29 cellular contexts compared by ENCODE assay signal in the genomic region with DNA sequence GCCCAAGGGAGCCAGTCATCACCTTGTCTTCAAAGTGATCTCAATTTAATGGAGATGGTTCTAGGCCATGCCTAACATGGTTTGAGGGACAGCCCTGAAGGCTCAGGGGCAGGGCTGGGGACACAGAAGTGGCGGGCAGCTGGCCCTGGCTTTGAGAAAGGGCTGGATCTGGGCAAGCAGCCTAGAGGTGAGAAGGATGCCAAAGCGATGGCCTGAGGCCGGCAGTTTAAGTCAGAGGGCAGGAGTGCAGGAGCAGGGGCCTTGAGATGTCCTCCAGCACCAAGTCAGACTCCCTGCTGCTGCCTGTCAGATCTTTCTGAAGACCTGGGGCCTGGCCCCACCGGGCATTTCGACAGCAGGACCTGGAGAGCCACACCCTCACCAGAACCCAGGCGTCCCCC. TPM values are rescaled to one million over a fixed set of nuclear protein-coding genes. Genes with fewer than 3 reads are reported as not detected.
A peak's percentile ranks its signal among the peaks of the same experiment; 100 is the strongest.
DNase-seq lines count a peak whose midpoint lies in the region; ATAC-seq and TF ChIP-seq lines count a peak whose summit lies in the region.
"Had no signal": no experiment of that assay in that cellular context is flagged by ENCODE, and none has a peak within 500 bp of the region (broad histone marks: within the 10 kb centered on the region; RNA-seq: fewer than 3 reads in every experiment).

No MANE protein-coding gene starts in this region.

- no peak overlapping the region for H3K27ac ChIP-seq in RWPE2 (ENCODE audit: poor library complexity, severe bottlenecking)
- H3K27ac ChIP-seq in layer of hippocampus (ENCODE audit: low read depth, low read length) = peak overlapping the region; percentile 9
- H3K27ac ChIP-seq in SJCRH30 = no peak overlapping the region
- H3K27ac ChIP-seq in PC-3 (ENCODE audit: low read length) = no peak overlapping the region
- H3K27ac ChIP-seq: esophagus muscularis mucosa, foreskin keratinocyte, RWPE1 had no signal

- no peak overlapping the region for H3K4me3 ChIP-seq in RWPE2 (ENCODE audit: severe bottlenecking)
- no peak overlapping the region for H3K4me3 ChIP-seq in SJCRH30
- H3K4me3 ChIP-seq in PC-3 (ENCODE audit: low read length) = no peak overlapping the region
- H3K4me3 ChIP-seq: esophagus muscularis mucosa had no signal

- no peaks in the 10 kb centered on the region for H3K27me3 Mint-ChIP-seq in chondrocyte (ENCODE audit: low read depth)
- peaks cover 3% of the 10 kb centered on the region for H3K27me3 Mint-ChIP-seq in progenitor cell of endocrine pancreas
- H3K27me3 Mint-ChIP-seq: activated CD4-positive, alpha-beta T cell treated with anti-CD3 and anti-CD28 coated beads for 36 hours; naive B cell had no signal

- H2AFZ ChIP-seq in PC-3 (ENCODE audit: low read length) = no peak overlapping the region

- no peaks in the 10 kb centered on the region for H3F3A ChIP-seq in PC-3 (ENCODE audit: low read length, unreplicated experiment)

- DNase-seq in RWPE2 (ENCODE audit: low spot score) (peak; percentile 47), chondrocyte (ENCODE audit: low spot score) (peak; percentile 49), SJCRH30 (no peak), PC-3 (no peak), progenitor cell of endocrine pancreas (ENCODE audit: low spot score, unreplicated experiment) (no peak)
- no peak for DNase-seq in stimulated activated effector memory CD8-positive, alpha-beta T cell treated with anti-CD3 and anti-CD28 coated beads, Interleukin-12 subunit alpha, Interleukin-12 subunit beta, amount 100 ng/mL, for 72 hours (ENCODE audit: low spot score in 2 of 2)
- no peak for DNase-seq in activated CD4-positive, CD25-positive, alpha-beta regulatory T cell treated with anti-CD3 and anti-CD28 coated beads, Interleukin-2, amount 50 U/mL, for 72 hours
- DNase-seq: activated CD4-positive, alpha-beta T cell treated with anti-CD3 and anti-CD28 coated beads for 36 hours; activated naive CD4-positive, alpha-beta T cell treated with anti-CD3 and anti-CD28 coated beads for 36 hours; activated T-cell treated with anti-CD3 and anti-CD28 coated beads, Interleukin-2, amount 50 U/mL, for 4 hours; COR-L47; DMS79; foreskin keratinocyte; GF-D8; HCEC 1CT; naive B cell; NCI-H1092 treated with DMSO at 0.1 percent for 48 hours; NCI-H2029 treated with DMSO at 0.1 percent for 48 hours; NCI-H446; NCI-H774; small intestine; stimulated activated CD4-positive, alpha-beta T cell treated with anti-CD3 and anti-CD28 coated beads, Interleukin-1b, Interleukin-23, amount 100 ng/mL, for 48 hours; T-helper 2 cell had no signal

- ATAC-seq in RWPE2 (ENCODE audit: low read depth) (no peak), PC-3 (no peak)
- ATAC-seq in stimulated activated effector memory CD8-positive, alpha-beta T cell treated with anti-CD3 and anti-CD28 coated beads, Interleukin-12 subunit alpha, Interleukin-12 subunit beta, amount 100 ng/mL, for 72 hours = no peak
- ATAC-seq: activated CD4-positive, alpha-beta T cell treated with anti-CD3 and anti-CD28 coated beads for 36 hours; activated T-cell treated with anti-CD3 and anti-CD28 coated beads, Interleukin-2, amount 50 U/mL, for 4 hours; foreskin keratinocyte; SK-N-SH treated with all-trans-retinoic acid at 6 μM for 48 hours had no signal

- no peaks in the 10 kb centered on the region for H3K79me2 ChIP-seq in PC-3 (ENCODE audit: low read length)

- no peaks in the 10 kb centered on the region for H4K20me1 ChIP-seq in PC-3 (ENCODE audit: low read length)

- H3K9me3 ChIP-seq in RWPE2 (ENCODE audit: severe bottlenecking) (no peaks in the 10 kb centered on the region), SJCRH30 (replicated peaks) (no peaks in the 10 kb centered on the region), PC-3 (ENCODE audit: low read length) (no peaks in the 10 kb centered on the region)
- H3K9me3 ChIP-seq: esophagus muscularis mucosa had no signal

- BruUV-seq in PC-3 (replicated peaks; lab: Mats Ljungman, UMichigan) = no TSS peak

- H3K4me1 Mint-ChIP-seq in chondrocyte (ENCODE audit: low read depth) (no peaks in the 10 kb centered on the region), progenitor cell of endocrine pancreas (ENCODE audit: low read depth) (peaks cover 26% of the 10 kb centered on the region)
- H3K4me1 Mint-ChIP-seq in stimulated activated effector memory CD8-positive, alpha-beta T cell treated with anti-CD3 and anti-CD28 coated beads, Interleukin-12 subunit alpha, Interleukin-12 subunit beta, amount 100 ng/mL, for 72 hours = peaks cover 14% of the 10 kb centered on the region

- no peak overlapping the region for H3K4me2 ChIP-seq in PC-3 (ENCODE audit: low read length)

- H3K9me3 Mint-ChIP-seq in chondrocyte (ENCODE audit: low read depth) (no peaks in the 10 kb centered on the region), progenitor cell of endocrine pancreas (ENCODE audit: low read depth) (no peaks in the 10 kb centered on the region)
- no peaks in the 10 kb centered on the region for H3K9me3 Mint-ChIP-seq in stimulated activated effector memory CD8-positive, alpha-beta T cell treated with anti-CD3 and anti-CD28 coated beads, Interleukin-12 subunit alpha, Interleukin-12 subunit beta, amount 100 ng/mL, for 72 hours
- H3K9me3 Mint-ChIP-seq: activated naive CD4-positive, alpha-beta T cell treated with anti-CD3 and anti-CD28 coated beads for 36 hours; activated T-cell treated with anti-CD3 and anti-CD28 coated beads, Interleukin-2, amount 50 U/mL, for 4 hours; endodermal cell; mesothelial cell of epicardium; naive B cell had no signal

- H3K36me3 ChIP-seq in RWPE2 (ENCODE audit: low read depth) = no peaks in the 10 kb centered on the region
- H3K36me3 ChIP-seq in SJCRH30 = no peaks in the 10 kb centered on the region
- no peaks in the 10 kb centered on the region for H3K36me3 ChIP-seq in PC-3 (ENCODE audit: low read depth, low read length)

- intact Hi-C loops in PC-3 (cut with micrococcal nuclease) = no loop called here

- H3K36me3 Mint-ChIP-seq in chondrocyte (ENCODE audit: low read depth) (no peaks in the 10 kb centered on the region), progenitor cell of endocrine pancreas (ENCODE audit: insufficient read depth) (no peaks in the 10 kb centered on the region)
- no peaks in the 10 kb centered on the region for H3K36me3 Mint-ChIP-seq in stimulated activated effector memory CD8-positive, alpha-beta T cell treated with anti-CD3 and anti-CD28 coated beads, Interleukin-12 subunit alpha, Interleukin-12 subunit beta, amount 100 ng/mL, for 72 hours
- H3K36me3 Mint-ChIP-seq: mesothelial cell of epicardium had no signal

- H3K27ac Mint-ChIP-seq in chondrocyte (ENCODE audit: unreplicated experiment) (no peak overlapping the region), progenitor cell of endocrine pancreas (no peak overlapping the region)
- peak overlapping the region; percentile 70 for H3K27ac Mint-ChIP-seq in stimulated activated effector memory CD8-positive, alpha-beta T cell treated with anti-CD3 and anti-CD28 coated beads, Interleukin-12 subunit alpha, Interleukin-12 subunit beta, amount 100 ng/mL, for 72 hours
- H3K27ac Mint-ChIP-seq: activated CD4-positive, alpha-beta T cell treated with anti-CD3 and anti-CD28 coated beads for 36 hours; activated naive CD4-positive, alpha-beta T cell treated with anti-CD3 and anti-CD28 coated beads for 36 hours; endodermal cell; mesothelial cell of epicardium had no signal

- H3K27me3 ChIP-seq in RWPE2 (ENCODE audit: insufficient read depth, poor library complexity, severe bottlenecking) = no peaks in the 10 kb centered on the region
- no peaks in the 10 kb centered on the region for H3K27me3 ChIP-seq in layer of hippocampus (ENCODE audit: control insufficient read depth, insufficient read depth, low read length)
- no peaks in the 10 kb centered on the region for H3K27me3 ChIP-seq in SJCRH30
- no peaks in the 10 kb centered on the region for H3K27me3 ChIP-seq in PC-3 (ENCODE audit: low read length)
- H3K27me3 ChIP-seq: esophagus muscularis mucosa, foreskin keratinocyte had no signal

- POLR2A ChIA-PET in PC-3 (lab: Charles Lee; ENCODE audit: unreplicated experiment) = no interaction called here

- H3K4me3 Mint-ChIP-seq in chondrocyte (ENCODE audit: unreplicated experiment) (no peak overlapping the region), progenitor cell of endocrine pancreas (ENCODE audit: low read depth) (no peak overlapping the region)
- no peak overlapping the region for H3K4me3 Mint-ChIP-seq in stimulated activated effector memory CD8-positive, alpha-beta T cell treated with anti-CD3 and anti-CD28 coated beads, Interleukin-12 subunit alpha, Interleukin-12 subunit beta, amount 100 ng/mL, for 72 hours
- H3K4me3 Mint-ChIP-seq: activated CD4-positive, alpha-beta T cell treated with anti-CD3 and anti-CD28 coated beads for 36 hours; activated naive CD4-positive, alpha-beta T cell treated with anti-CD3 and anti-CD28 coated beads for 36 hours; activated T-cell treated with anti-CD3 and anti-CD28 coated beads, Interleukin-2, amount 50 U/mL, for 4 hours; endodermal cell; mesothelial cell of epicardium; naive B cell had no signal

- H3K9me2 ChIP-seq in PC-3 (replicated peaks; ENCODE audit: low read length) = no peaks in the 10 kb centered on the region

- no peak overlapping the region for H3K9ac ChIP-seq in PC-3 (ENCODE audit: low read length)

- CTCF ChIA-PET in PC-3 (lab: Charles Lee) = no interaction called here

- no peak for TF ChIP-seq CTCF in RWPE2 (IDR thresholded peaks at IDR 0.05; ENCODE audit: poor library complexity, severe bottlenecking)
- no peak for TF ChIP-seq CTCF in chondrocyte (IDR thresholded peaks at IDR 0.05)
- TF ChIP-seq CTCF in PC-3 (conservative IDR thresholded peaks at IDR 0.05; ENCODE audit: low read depth, low read length) = no peak
- TF ChIP-seq CTCF in progenitor cell of endocrine pancreas (IDR thresholded peaks at IDR 0.05; ENCODE audit: unreplicated experiment) = no peak

- peaks cover 14% of the 10 kb centered on the region for H3K4me1 ChIP-seq in RWPE2 (ENCODE audit: insufficient read depth, poor library complexity, severe bottlenecking)
- H3K4me1 ChIP-seq in SJCRH30 = no peaks in the 10 kb centered on the region
- peaks cover 23% of the 10 kb centered on the region for H3K4me1 ChIP-seq in PC-3 (ENCODE audit: insufficient read depth, low read length)

RNA-seq across cellular contexts. Expression of gene APMAP, which starts 28.4 kb away (rescaled TPM):
- 77.7 to 82.2 TPM (median 79.9 TPM) in 3 replicates for total RNA-seq in chondrocyte
- 103 and 107 TPM in 2 replicates for total RNA-seq in SJCRH30 (2014; rRNA removed; shearing (Covaris generic))
- 134 and 137 TPM in 2 replicates for total RNA-seq in PC-3 (2014; rRNA removed)
- total RNA-seq in progenitor cell of endocrine pancreas = 81.0 and 81.3 TPM in 2 replicates

RNA-seq across cellular contexts. Expression of gene ACSS1, which starts 37.0 kb away (rescaled TPM):
- 1.5 to 5.5 TPM (median 5.5 TPM) in 3 replicates for total RNA-seq in chondrocyte
- total RNA-seq in SJCRH30 (2014; rRNA removed; shearing (Covaris generic)) = 11.5 and 13.0 TPM in 2 replicates
- total RNA-seq in PC-3 (2014; rRNA removed) = 2.3 and 2.4 TPM in 2 replicates
- total RNA-seq in progenitor cell of endocrine pancreas = 0.67 and 0.72 TPM in 2 replicates

Comparison
In these comparisons a context has a peak if more than half of its experiments do, and no peak if none do; other contexts are left out.
1. DNase-seq: peak in RWPE2 (single experiment) and chondrocyte (single experiment); none in stimulated activated effector memory CD8-positive, alpha-beta T cell treated with anti-CD3 and anti-CD28 coated beads, Interleukin-12 subunit alpha, Interleukin-12 subunit beta, amount 100 ng/mL, for 72 hours (0 of 2), SJCRH30 (0 of 2), PC-3 (single experiment), progenitor cell of endocrine pancreas (single experiment) and activated CD4-positive, CD25-positive, alpha-beta regulatory T cell treated with anti-CD3 and anti-CD28 coated beads, Interleukin-2, amount 50 U/mL, for 72 hours (single experiment).